Comparison of ENCODE assay signal across 10 cellular contexts in genomic region chr9:69085523-69086283, GRCh38. TPM values are rescaled to one million over a fixed set of nuclear protein-coding genes. Genes with fewer than 3 reads are reported as not detected.
DNase-seq lines count a peak whose midpoint lies in the region; ATAC-seq and TF ChIP-seq lines count a peak whose summit lies in the region.
"Had no signal": no experiment of that assay in that cellular context is flagged by ENCODE, and none has a peak within 500 bp of the region (broad histone marks: within the 10 kb centered on the region; RNA-seq: fewer than 3 reads in every experiment).

No MANE protein-coding gene starts in this region.

- DNase-seq in Right ventricle myocardium superior: no peak
- DNase-seq in cardiac septum (ENCODE audit: low spot score): no peak
- DNase-seq in cardiac fibroblast (ENCODE audit: low read depth in 2 of 2): peak; percentile 38 to 90
- DNase-seq in iris pigment epithelial cell (ENCODE audit: low read depth): peak; percentile 70
- DNase-seq in aorta: no peak
- DNase-seq in NCI-H524 treated with DMSO at 0.1 percent for 48 hours (lab: John Stamatoyannopoulos, UW): no peak
- no peak for DNase-seq in CD1c-positive myeloid dendritic cell (ENCODE audit: extremely low spot score)
- DNase-seq in midbrain (lab: John Stamatoyannopoulos, UW): no peak
- DNase-seq: activated CD8-positive, alpha-beta memory T cell treated with anti-CD3 and anti-CD28 coated beads, Interleukin-2, amount 10 ng/mL, durations not matched to agents 7 days and 5 days; activated naive CD8-positive, alpha-beta T cell treated with anti-CD3 and anti-CD28 coated beads, Interleukin-2, amount 10 ng/mL, durations not matched to agents 7 days and 5 days had no signal

- 68 to 74% methylated on average over 5 of the region's 5 CpGs for WGBS in aorta, 2 donors

- TF ChIP-seq CTCF in cardiac fibroblast (IDR thresholded peaks at IDR 0.05; ENCODE audit: low read depth, low read length): no peak

- intact Hi-C loops in Right ventricle myocardium superior (cut with DNase I): no loop called here
- intact Hi-C loops in cardiac septum (cut with DNase I): loop anchor here (5.0 kb wide), 1 partner anchor 37 kb away; no protein-coding TSS in a partner anchor
- intact Hi-C loops in aorta (cut with DNase I): no loop called here

- H3K27ac ChIP-seq in aorta (ENCODE audit: low read depth in 1 of 2, low read length in 2 of 2): no peak overlapping the region

- H3K27me3 ChIP-seq in aorta (ENCODE audit: control insufficient read depth in 1 of 2, insufficient read depth in 2 of 2, low read length in 1 of 2): no peaks in the 10 kb centered on the region

- no peaks in the 10 kb centered on the region for H3K9me3 ChIP-seq in aorta (ENCODE audit: control insufficient read depth, low read length)

- H3K4me3 ChIP-seq in cardiac fibroblast (replicated peaks in 1 of 2; ENCODE audit: low read depth in 2 of 2, low read length in 2 of 2) (no peak overlapping the region), aorta (ENCODE audit: low read length in 2 of 2) (no peak overlapping the region)

- no peaks in the 10 kb centered on the region for H3K4me1 ChIP-seq in aorta (ENCODE audit: control insufficient read depth in 1 of 2, insufficient read depth in 2 of 2, low read length in 2 of 2)

- no peaks in the 10 kb centered on the region for H3K36me3 ChIP-seq in aorta (ENCODE audit: control insufficient read depth in 1 of 2, insufficient read depth in 2 of 2, low read length in 1 of 2)

- peak; percentile 72 for ATAC-seq in Right ventricle myocardium superior (ENCODE audit: poor library complexity)
- peak; percentile 51 for ATAC-seq in aorta (ENCODE audit: low FRiP score)
- ATAC-seq: activated CD8-positive, alpha-beta memory T cell treated with anti-CD3 and anti-CD28 coated beads, Interleukin-2, amount 10 ng/mL, durations not matched to agents 7 days and 5 days had no signal

RNA-seq across cellular contexts. Expression of gene FXN, which starts 50.2 kb away (rescaled TPM):
- total RNA-seq in Right ventricle myocardium superior (38.0 TPM), cardiac septum (22.9 TPM), aorta (1 to 10 TPM; 7.1 to 7.3 TPM)
- 1 to 10 TPM; 2.8 to 7.8 TPM for polyA plus RNA-seq in aorta

Comparison
In these comparisons a context has a peak if more than half of its experiments do, and no peak if none do; other contexts are left out.
1. DNase-seq: peak in cardiac fibroblast (2 of 2) and iris pigment epithelial cell (single experiment); none in Right ventricle myocardium superior (single experiment), cardiac septum (single experiment), aorta (0 of 2), NCI-H524 treated with DMSO at 0.1 percent for 48 hours (single experiment), CD1c-positive myeloid dendritic cell (single experiment) and midbrain (single experiment).